In the genomic region with DNA sequence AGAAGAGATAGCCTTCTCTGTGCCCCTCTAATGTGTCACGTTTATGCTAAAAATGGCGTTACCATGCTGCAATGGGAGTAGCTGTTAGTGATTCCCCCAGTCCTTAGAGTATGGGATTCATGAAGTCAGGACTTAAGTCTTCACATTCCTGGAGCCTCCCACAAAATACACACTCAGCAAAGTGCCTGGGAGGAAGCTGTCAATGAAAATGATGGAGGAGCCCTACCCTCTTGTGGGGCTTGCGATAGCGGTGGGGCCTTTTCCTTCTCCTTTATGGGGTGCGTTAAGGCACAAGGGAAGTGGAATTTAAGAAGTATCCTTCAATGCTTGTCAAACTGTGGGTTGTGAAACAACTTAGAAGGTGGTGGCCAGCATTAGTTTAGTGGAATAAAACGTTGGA, we compare ENCODE assay signal across 36 cellular contexts.
DNase-seq lines count a peak whose midpoint lies in the region; ATAC-seq and TF ChIP-seq lines count a peak whose summit lies in the region.
"Had no signal": no experiment of that assay in that cellular context is flagged by ENCODE, and none has a peak within 500 bp of the region (broad histone marks: within the 10 kb centered on the region; RNA-seq: fewer than 3 reads in every experiment).

No MANE protein-coding gene starts in this region.

- DNase-seq in NOMO-1 treated with DMSO at 0.1 percent for 48 hours (lab: John Stamatoyannopoulos, UW; ENCODE audit: unreplicated experiment) (peak; percentile 51), glutamatergic neuron (no peak), NK-92 (lab: John Stamatoyannopoulos, UW; ENCODE audit: unreplicated experiment) (no peak), DMS153 treated with DMSO at 0.1 percent for 48 hours (lab: John Stamatoyannopoulos, UW; ENCODE audit: unreplicated experiment) (no peak), MG63 (no peak)
- DNase-seq in naive thymus-derived CD4-positive, alpha-beta T cell = no peak
- DNase-seq in activated CD4-positive, alpha-beta T cell treated with anti-CD3 and anti-CD28 coated beads for 36 hours = no peak
- DNase-seq: ACHN; activated CD4-positive, alpha-beta T cell treated with anti-CD3 and anti-CD28 coated beads, Interleukin-2, amount 10 ng/mL, durations not matched to agents 24 days and 14 days; activated CD8-positive, alpha-beta memory T cell treated with anti-CD3 and anti-CD28 coated beads for 24 hours; activated effector memory CD4-positive, alpha-beta T cell treated with Interleukin-2 at 50 U/mL for 16 hours; activated T-cell treated with anti-CD3 and anti-CD28 coated beads for 4 hours; anterior cingulate cortex; CD4-positive, alpha-beta memory T cell; EL; gastrocnemius medialis; H7; Kasumi-1; NCI-H1092; NCI-H1694 treated with DMSO at 0.1 percent for 48 hours; NCI-H526; NK-92 treated with Interleukin-12 subunit alpha and Interleukin-12 subunit beta, amount 100 ng/mL, for 24 hours; occipital lobe; Peyer's patch; psoas muscle; SHP77; stimulated activated CD4-positive, alpha-beta T cell treated with anti-CD3 and anti-CD28 coated beads, Interleukin-15, amount 100 ng/mL, for 24 hours; stimulated activated CD4-positive, alpha-beta T cell treated with anti-CD3 and anti-CD28 coated beads, Interleukin-4, amount 100 ng/mL, for 4 hours; SW 1271; transverse colon had no signal

- TF ChIP-seq CTCF in HEK293 (tag by site-specific recombination; IDR thresholded peaks at IDR 0.05) (no peak), glutamatergic neuron (IDR thresholded peaks at IDR 0.05; ENCODE audit: partially characterized antibody, unreplicated experiment) (no peak)

- ATAC-seq in naive thymus-derived CD4-positive, alpha-beta T cell = peak; percentile 31
- no peak for ATAC-seq in activated CD4-positive, alpha-beta T cell treated with anti-CD3 and anti-CD28 coated beads for 36 hours
- ATAC-seq: gastrocnemius medialis, GM12878, psoas muscle had no signal

- H3K9me3 Mint-ChIP-seq in glutamatergic neuron (ENCODE audit: unreplicated experiment) = peaks cover 1% of the 10 kb centered on the region
- H3K9me3 Mint-ChIP-seq in naive thymus-derived CD4-positive, alpha-beta T cell = no peaks in the 10 kb centered on the region
- no peaks in the 10 kb centered on the region for H3K9me3 Mint-ChIP-seq in activated CD4-positive, alpha-beta T cell treated with anti-CD3 and anti-CD28 coated beads for 36 hours (ENCODE audit: low read depth)
- H3K9me3 Mint-ChIP-seq: activated CD4-positive, alpha-beta T cell treated with anti-CD3 and anti-CD28 coated beads, Interleukin-2, amount 10 ng/mL, durations not matched to agents 24 days and 14 days; memory B cell had no signal

- no peaks in the 10 kb centered on the region for H3K36me3 Mint-ChIP-seq in glutamatergic neuron (ENCODE audit: unreplicated experiment)
- H3K36me3 Mint-ChIP-seq in naive thymus-derived CD4-positive, alpha-beta T cell = no peaks in the 10 kb centered on the region
- no peaks in the 10 kb centered on the region for H3K36me3 Mint-ChIP-seq in activated CD4-positive, alpha-beta T cell treated with anti-CD3 and anti-CD28 coated beads for 36 hours (ENCODE audit: low read depth)
- H3K36me3 Mint-ChIP-seq: activated naive CD8-positive, alpha-beta T cell; CD4-positive, alpha-beta memory T cell; memory B cell had no signal

- peaks cover 35% of the 10 kb centered on the region for H3K4me1 Mint-ChIP-seq in glutamatergic neuron (ENCODE audit: low read depth, unreplicated experiment)
- H3K4me1 Mint-ChIP-seq in naive thymus-derived CD4-positive, alpha-beta T cell = peaks cover 0 to 2% (median 0%) of the 10 kb centered on the region in 7 donors
- H3K4me1 Mint-ChIP-seq in activated CD4-positive, alpha-beta T cell treated with anti-CD3 and anti-CD28 coated beads for 36 hours = no peaks in the 10 kb centered on the region
- H3K4me1 Mint-ChIP-seq: B cell, memory B cell had no signal

- H3K27ac Mint-ChIP-seq in glutamatergic neuron (ENCODE audit: unreplicated experiment) = peak overlapping the region; percentile 92
- no peak overlapping the region for H3K27ac Mint-ChIP-seq in naive thymus-derived CD4-positive, alpha-beta T cell
- no peak overlapping the region for H3K27ac Mint-ChIP-seq in activated CD4-positive, alpha-beta T cell treated with anti-CD3 and anti-CD28 coated beads for 36 hours
- H3K27ac Mint-ChIP-seq: activated CD4-positive, alpha-beta T cell treated with anti-CD3 and anti-CD28 coated beads, Interleukin-2, amount 10 ng/mL, durations not matched to agents 24 days and 14 days; activated naive CD8-positive, alpha-beta T cell; B cell; memory B cell had no signal

- peak overlapping the region; percentile 63 for H3K4me3 Mint-ChIP-seq in glutamatergic neuron (ENCODE audit: unreplicated experiment)
- no peak overlapping the region for H3K4me3 Mint-ChIP-seq in naive thymus-derived CD4-positive, alpha-beta T cell
- H3K4me3 Mint-ChIP-seq in activated CD4-positive, alpha-beta T cell treated with anti-CD3 and anti-CD28 coated beads for 36 hours = no peak overlapping the region
- H3K4me3 Mint-ChIP-seq: activated CD4-positive, alpha-beta T cell treated with anti-CD3 and anti-CD28 coated beads, Interleukin-2, amount 10 ng/mL, durations not matched to agents 24 days and 14 days; activated naive CD8-positive, alpha-beta T cell; B cell; CD4-positive, alpha-beta memory T cell; memory B cell had no signal

- H3K27ac ChIP-seq in HEK293 (ENCODE audit: extremely low read depth, low read depth, low read length) = no peak overlapping the region
- no peak overlapping the region for H3K27ac ChIP-seq in naive thymus-derived CD4-positive, alpha-beta T cell (ENCODE audit: low read depth, low read length)
- H3K27ac ChIP-seq: gastrocnemius medialis, hepatocyte, Peyer's patch, psoas muscle, transverse colon had no signal

- H3K9me3 ChIP-seq in HEK293 (ENCODE audit: control insufficient read depth, insufficient read depth, low read depth, low read length) (no peaks in the 10 kb centered on the region), MG63 (no peaks in the 10 kb centered on the region)
- no peaks in the 10 kb centered on the region for H3K9me3 ChIP-seq in naive thymus-derived CD4-positive, alpha-beta T cell (ENCODE audit: control insufficient read depth in 2 of 3, low read length in 3 of 3)
- H3K9me3 ChIP-seq: gastrocnemius medialis, Peyer's patch, psoas muscle, transverse colon had no signal

- no peaks in the 10 kb centered on the region for H3K27me3 ChIP-seq in naive thymus-derived CD4-positive, alpha-beta T cell (ENCODE audit: control insufficient read depth in 2 of 2, insufficient read depth in 2 of 2, low read length in 2 of 2)
- no peaks in the 10 kb centered on the region for H3K27me3 ChIP-seq in MG63
- H3K27me3 ChIP-seq: gastrocnemius medialis, hepatocyte, Peyer's patch, transverse colon had no signal

- intact Hi-C loops in naive thymus-derived CD4-positive, alpha-beta T cell (cut with micrococcal nuclease) = no loop called here
- intact Hi-C loops in activated CD4-positive, alpha-beta T cell treated with anti-CD3 and anti-CD28 coated beads for 36 hours (cut with DNase I, micrococcal nuclease) = no loop called here

- H3K27me3 Mint-ChIP-seq in glutamatergic neuron (ENCODE audit: unreplicated experiment) = peaks cover 2% of the 10 kb centered on the region
- H3K27me3 Mint-ChIP-seq in naive thymus-derived CD4-positive, alpha-beta T cell = peaks cover 0 to 10% (median 0%) of the 10 kb centered on the region in 5 donors
- no peaks in the 10 kb centered on the region for H3K27me3 Mint-ChIP-seq in activated CD4-positive, alpha-beta T cell treated with anti-CD3 and anti-CD28 coated beads for 36 hours
- H3K27me3 Mint-ChIP-seq: activated CD4-positive, alpha-beta T cell treated with anti-CD3 and anti-CD28 coated beads, Interleukin-2, amount 10 ng/mL, durations not matched to agents 24 days and 14 days had no signal

- no peaks in the 10 kb centered on the region for H3K4me1 ChIP-seq in HEK293 (ENCODE audit: control insufficient read depth, insufficient read depth, low read length)
- H3K4me1 ChIP-seq in naive thymus-derived CD4-positive, alpha-beta T cell (ENCODE audit: control insufficient read depth in 2 of 2, insufficient read depth in 2 of 2, low read length in 2 of 2) = no peaks in the 10 kb centered on the region
- H3K4me1 ChIP-seq: gastrocnemius medialis, Peyer's patch, psoas muscle, transverse colon had no signal

- H3K4me3 ChIP-seq in HEK293 (ENCODE audit: low read depth, low read length) = no peak overlapping the region
- no peak overlapping the region for H3K4me3 ChIP-seq in naive thymus-derived CD4-positive, alpha-beta T cell (ENCODE audit: low read length)
- no peak overlapping the region for H3K4me3 ChIP-seq in MG63
- H3K4me3 ChIP-seq: gastrocnemius medialis, GM12878, hepatocyte, Peyer's patch, psoas muscle, transverse colon had no signal

- no peaks in the 10 kb centered on the region for H3K36me3 ChIP-seq in HEK293 (ENCODE audit: control insufficient read depth in 2 of 2, insufficient read depth in 1 of 2, low read length in 2 of 2)
- H3K36me3 ChIP-seq in naive thymus-derived CD4-positive, alpha-beta T cell (ENCODE audit: control insufficient read depth in 2 of 3, insufficient read depth in 3 of 3, low read length in 3 of 3) = no peaks in the 10 kb centered on the region
- no peaks in the 10 kb centered on the region for H3K36me3 ChIP-seq in MG63
- H3K36me3 ChIP-seq: gastrocnemius medialis, Peyer's patch, transverse colon had no signal

- POLR2A ChIA-PET in HEK293 (lab: Yijun Ruan, JAX) = interaction anchor here (1.7 kb wide), 1 partner anchor 15 kb away, joined by 4 read pairs; no protein-coding TSS in a partner anchor
- POLR2A ChIA-PET in naive thymus-derived CD4-positive, alpha-beta T cell (lab: Charles Lee) = no interaction called here
- POLR2A ChIA-PET in activated CD4-positive, alpha-beta T cell treated with anti-CD3 and anti-CD28 coated beads for 36 hours (lab: Charles Lee) = no interaction called here

- CTCF ChIA-PET in HEK293 (lab: Yijun Ruan, JAX) = no interaction called here
- CTCF ChIA-PET in naive thymus-derived CD4-positive, alpha-beta T cell (lab: Charles Lee) = no interaction called here
- CTCF ChIA-PET in activated CD4-positive, alpha-beta T cell treated with anti-CD3 and anti-CD28 coated beads for 36 hours (lab: Charles Lee) = no interaction called here

TF ChIP-seq in HEK293, 187 proteins besides CTCF, POLR2A, EP300 and RAD21 (continues in another document):
- TF ChIP-seq TRIM28 (IDR thresholded peaks at IDR 0.05; ENCODE audit: borderline replicate concordance, low read length) = 0 out of 2 replicates have a peak, but pooled peaks have one; percentile 25
